In genomic region chr19:4096049-4096892, GRCh38 we compare ENCODE assay signal across 17 cellular contexts. TPM values are rescaled to one million over a fixed set of nuclear protein-coding genes. Genes with fewer than 3 reads are reported as not detected.
"Had no signal": no experiment of that assay in that cellular context is flagged by ENCODE, and none has a peak within 500 bp of the region (broad histone marks: within the 10 kb centered on the region; RNA-seq: fewer than 3 reads in every experiment).

No MANE protein-coding gene starts in this region.

- H3K79me2 ChIP-seq: hepatocyte had no signal

- H3K27me3 ChIP-seq: hepatocyte, ovary, spleen had no signal

- H3K9me3 ChIP-seq: ovary, spleen had no signal

- H3K36me3 ChIP-seq: ovary had no signal

- DNase-seq: activated CD4-positive, alpha-beta T cell treated with anti-CD3 and anti-CD28 coated beads for 4 hours; activated CD8-positive, alpha-beta memory T cell treated with anti-CD3 and anti-CD28 coated beads for 24 hours; activated naive CD4-positive, alpha-beta T cell treated with anti-CD3 and anti-CD28 coated beads for 36 hours; activated naive CD8-positive, alpha-beta T cell treated with anti-CD3 and anti-CD28 coated beads, Interleukin-2, amount 50 U/mL, for 24 hours; effector memory CD8-positive, alpha-beta T cell; islet precursor cell; mammary epithelial cell; nephron progenitor cell; ovary; spleen had no signal

- H2AFZ ChIP-seq: hepatocyte had no signal

- H3K27ac ChIP-seq: hepatocyte had no signal

- ATAC-seq: activated naive CD8-positive, alpha-beta T cell treated with anti-CD3 and anti-CD28 coated beads, Interleukin-2, amount 50 U/mL, for 24 hours; effector memory CD8-positive, alpha-beta T cell; left lobe of liver had no signal

- H3K4me3 ChIP-seq: hepatocyte, ovary, spleen had no signal

- H3K4me2 ChIP-seq: hepatocyte had no signal

- FAIRE-seq: urothelium cell line had no signal

RNA-seq across cellular contexts. Expression of gene CREB3L3, which starts 57.2 kb away (rescaled TPM):
- total RNA-seq: activated naive CD4-positive, alpha-beta T cell treated with anti-CD3 and anti-CD28 coated beads for 36 hours; aorta; mammary epithelial cell; pulmonary artery endothelial cell; sciatic nerve; T-helper 1 cell treated with Interleukin-12 subunit alpha and Interleukin-12 subunit beta and Interleukin-4 antibody, amounts not matched to agents 30 ng/mL and 1 ng/mL, for 36 hours had no signal
- polyA plus RNA-seq: mammary epithelial cell had no signal
